ENCODE assay signal across 9 cellular contexts in the genomic region with DNA sequence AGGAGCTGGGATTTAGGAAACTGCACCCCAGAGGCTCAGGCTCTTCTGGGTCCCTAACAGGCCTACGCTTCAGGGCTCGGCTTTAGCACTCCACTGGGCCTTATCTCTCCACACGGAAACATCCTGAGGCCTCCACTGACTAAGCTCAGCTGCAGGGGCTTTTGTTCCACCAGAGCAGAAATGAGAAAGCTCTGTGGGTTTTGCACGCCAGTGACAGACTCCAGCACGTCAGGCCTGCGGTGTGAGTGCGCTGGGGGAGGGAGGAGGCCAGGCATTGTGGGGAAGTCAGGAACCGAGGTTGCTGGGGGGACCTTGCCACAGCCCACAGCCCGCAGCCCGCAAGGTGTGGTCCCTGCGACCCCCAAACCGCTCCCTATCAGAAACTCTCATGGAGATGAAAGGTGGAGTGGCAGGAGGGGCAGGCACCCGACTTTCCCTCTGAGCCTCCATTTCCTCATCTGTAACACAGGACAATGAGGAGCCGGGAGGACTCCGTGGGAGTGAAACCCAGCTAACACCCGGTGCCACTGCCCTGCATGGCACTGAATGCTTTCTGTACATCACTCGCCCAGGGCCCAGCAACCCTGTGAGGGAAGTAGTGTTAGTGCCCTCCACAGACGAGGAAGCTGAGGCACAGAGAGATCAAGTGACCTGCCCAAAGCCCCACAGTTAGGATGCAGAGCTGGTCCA.
DNase-seq lines count a peak whose midpoint lies in the region; ATAC-seq and TF ChIP-seq lines count a peak whose summit lies in the region.
"Had no signal": no experiment of that assay in that cellular context is flagged by ENCODE, and none has a peak within 500 bp of the region (broad histone marks: within the 10 kb centered on the region; RNA-seq: fewer than 3 reads in every experiment).

No MANE protein-coding gene starts in this region.

- no peaks in the 10 kb centered on the region for H3K9me3 Mint-ChIP-seq in T-helper 2 cell treated with Interferon-gamma antibody and Interleukin-4, amounts not matched to agents 5 μg/mL and 100 μg/mL, for 36 hours

- POLR2A ChIA-PET in RWPE1 (lab: Yijun Ruan, JAX; ENCODE audit: low non-redundant PET): no interaction called here

- DNase-seq in T-helper 2 cell treated with Interferon-gamma antibody and Interleukin-4, amounts not matched to agents 5 μg/mL and 100 μg/mL, for 36 hours (ENCODE audit: low spot score): peak; percentile 74
- DNase-seq in sigmoid colon (peak; percentile 46), T1000 (lab: John Stamatoyannopoulos, UW) (no peak), putamen (ENCODE audit: low spot score) (no peak), RWPE1 (ENCODE audit: low spot score) (no peak)
- DNase-seq: NCI-H1092 treated with DMSO at 0.1 percent for 48 hours had no signal

- H3K9me3 ChIP-seq in sigmoid colon: no peaks in the 10 kb centered on the region

- peak; percentile 96 for ATAC-seq in GM18511 (IDR thresholded peaks at IDR 0.05; ENCODE audit: unreplicated experiment)
- peak; percentile 81 for ATAC-seq in HG02588 (IDR thresholded peaks at IDR 0.05; ENCODE audit: unreplicated experiment)
- no peak for ATAC-seq in HG02938 (IDR thresholded peaks at IDR 0.05; ENCODE audit: unreplicated experiment)

- no peak overlapping the region for H3K4me3 ChIP-seq in sigmoid colon

- WGBS in sigmoid colon, 2 donors: 50 to 78% methylated on average over 18 of the region's 18 CpGs

- H3K4me1 ChIP-seq in sigmoid colon: no peaks in the 10 kb centered on the region

- TF ChIP-seq POLR2A in sigmoid colon (IDR thresholded peaks at IDR 0.05): no peak

- H3K4me1 Mint-ChIP-seq in T-helper 2 cell treated with Interferon-gamma antibody and Interleukin-4, amounts not matched to agents 5 μg/mL and 100 μg/mL, for 36 hours (ENCODE audit: low read depth): peaks cover 22% of the 10 kb centered on the region

- TF ChIP-seq CTCF in sigmoid colon (IDR thresholded peaks at IDR 0.05) (no peak), RWPE1 (conservative IDR thresholded peaks at IDR 0.05; ENCODE audit: low read depth) (no peak)

- intact Hi-C loops in sigmoid colon (cut with DNase I): no loop called here

- no peak overlapping the region for H3K27ac Mint-ChIP-seq in T-helper 2 cell treated with Interferon-gamma antibody and Interleukin-4, amounts not matched to agents 5 μg/mL and 100 μg/mL, for 36 hours

- no peaks in the 10 kb centered on the region for H3K36me3 Mint-ChIP-seq in T-helper 2 cell treated with Interferon-gamma antibody and Interleukin-4, amounts not matched to agents 5 μg/mL and 100 μg/mL, for 36 hours (ENCODE audit: low read depth)

- H3K4me3 Mint-ChIP-seq in T-helper 2 cell treated with Interferon-gamma antibody and Interleukin-4, amounts not matched to agents 5 μg/mL and 100 μg/mL, for 36 hours: no peak overlapping the region

- no peak for TF ChIP-seq EP300 in sigmoid colon (IDR thresholded peaks at IDR 0.05)

- H3K27me3 ChIP-seq in sigmoid colon: peaks cover 0 to 10% (median 0%) of the 10 kb centered on the region in 3 donors

- no peak overlapping the region for H3K27ac ChIP-seq in sigmoid colon
- H3K27ac ChIP-seq in RWPE1: no peak overlapping the region

- CTCF ChIA-PET in RWPE1 (lab: Yijun Ruan, JAX): no interaction called here

- no peaks in the 10 kb centered on the region for H3K36me3 ChIP-seq in sigmoid colon

- peaks cover 10% of the 10 kb centered on the region for H3K27me3 Mint-ChIP-seq in T-helper 2 cell treated with Interferon-gamma antibody and Interleukin-4, amounts not matched to agents 5 μg/mL and 100 μg/mL, for 36 hours (ENCODE audit: low read depth)

Comparison
In these comparisons a context has a peak if more than half of its experiments do, and no peak if none do; other contexts are left out.
1. DNase-seq: peak in T-helper 2 cell treated with Interferon-gamma antibody and Interleukin-4, amounts not matched to agents 5 μg/mL and 100 μg/mL, for 36 hours (single experiment) and sigmoid colon (single experiment); none in T1000 (single experiment), putamen (single experiment) and RWPE1 (single experiment).